Comparison of ENCODE assay signal across 30 cellular contexts in the genomic region with DNA sequence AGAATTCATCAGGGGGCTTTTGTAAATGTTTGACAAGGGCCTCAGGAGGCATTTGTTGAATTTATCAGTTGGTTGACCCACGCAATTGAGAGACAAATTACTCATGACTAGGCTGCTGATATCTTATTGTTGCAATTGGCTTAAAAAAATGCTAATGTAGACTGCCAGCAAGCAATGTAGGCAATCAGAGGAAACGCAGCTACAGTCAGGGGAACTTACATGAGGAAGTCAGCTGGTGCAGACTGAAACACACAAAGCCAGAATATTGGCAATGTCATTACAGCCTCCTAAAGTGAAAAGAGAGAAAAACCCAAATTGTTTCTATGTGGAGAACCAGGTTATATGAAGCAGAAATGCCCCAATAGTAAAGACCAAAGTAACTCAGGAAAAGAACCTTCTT.
A peak's percentile ranks its signal among the peaks of the same experiment; 100 is the strongest.
DNase-seq lines count a peak whose midpoint lies in the region; ATAC-seq, FAIRE-seq and TF ChIP-seq lines count a peak whose summit lies in the region.
"Had no signal": no experiment of that assay in that cellular context is flagged by ENCODE, and none has a peak within 500 bp of the region (broad histone marks: within the 10 kb centered on the region; RNA-seq: fewer than 3 reads in every experiment).

No MANE protein-coding gene starts in this region.

- DNase-seq in GM12891 (ENCODE audit: insufficient read length, low spot score) (no peak), SKM-1 treated with dmso at 0.1 percent for 144 hours (lab: John Stamatoyannopoulos, UW; ENCODE audit: unreplicated experiment) (peak; percentile 0), fibroblast of pulmonary artery (ENCODE audit: low read depth) (peak; percentile 11), renal cortical epithelial cell (ENCODE audit: low read depth) (peak; percentile 48), GM12892 (ENCODE audit: insufficient read length) (no peak)
- DNase-seq: CD4-positive, alpha-beta memory T cell; COR-L47; EL; GDM1; GOT3; HFFc6; Karpas-422; NCI-H1105 treated with DMSO at 0.1 percent for 48 hours; NCI-H146; NCI-H1930; NCI-H2107; NCI-H524 treated with DMSO at 0.1 percent for 48 hours; NCI-H82; NK-92 treated with Interleukin-12 subunit alpha and Interleukin-12 subunit beta, amount 100 ng/mL, for 24 hours; PC-9; Right ventricle myocardium superior; RPMI8226 had no signal

- no peaks in the 10 kb centered on the region for H3K4me1 ChIP-seq in gastroesophageal sphincter
- H3K4me1 ChIP-seq: BLaER1 treated with 17β-estradiol and CSF1 and Interleukin-3, amounts not matched to agents 10 nM and 100 nM; HAP-1; SJSA1 had no signal

- no peak for ATAC-seq in gastroesophageal sphincter
- no peak for ATAC-seq in HG02571 (IDR thresholded peaks at IDR 0.05; ENCODE audit: unreplicated experiment)
- ATAC-seq: GM12878 had no signal

- no peaks in the 10 kb centered on the region for H3K9me3 ChIP-seq in gastroesophageal sphincter
- H3K9me3 ChIP-seq: BLaER1 treated with 17β-estradiol and CSF1 and Interleukin-3, amounts not matched to agents 10 nM and 100 nM; HAP-1; SJSA1 had no signal

- H3K4me3 ChIP-seq in fibroblast of pulmonary artery (replicated peaks; ENCODE audit: low read depth, low read length) (no peak overlapping the region), gastroesophageal sphincter (no peak overlapping the region)
- H3K4me3 ChIP-seq: BLaER1 treated with 17β-estradiol and CSF1 and Interleukin-3, amounts not matched to agents 10 nM and 100 nM; GM12878; HAP-1; PC-9; SJSA1 had no signal

- no peak for TF ChIP-seq EP300 in gastroesophageal sphincter (IDR thresholded peaks at IDR 0.05)

- H3K36me3 ChIP-seq in gastroesophageal sphincter: no peaks in the 10 kb centered on the region
- H3K36me3 ChIP-seq: BLaER1 treated with 17β-estradiol and CSF1 and Interleukin-3, amounts not matched to agents 10 nM and 100 nM; HAP-1; SJSA1 had no signal

- peak; percentile 23 for FAIRE-seq in GM12891 (lab: Jason Lieb, UNC)
- FAIRE-seq in GM12892 (lab: Jason Lieb, UNC): no peak
- FAIRE-seq: A204.1, GM12878 had no signal

- TF ChIP-seq POLR2A in GM12891 (IDR thresholded peaks at IDR 0.05; ENCODE audit: low read depth, low read length) (no peak), gastroesophageal sphincter (IDR thresholded peaks at IDR 0.05) (no peak), GM12892 (IDR thresholded peaks at IDR 0.05; ENCODE audit: low read depth, low read length) (no peak)

- WGBS in gastroesophageal sphincter (ENCODE audit: low coverage in 1 of 2), 2 donors: 40% methylated on average over 1 of the region's 2 CpGs; no CpG with 5 or more reads in 1 of the 2 donors

- no peaks in the 10 kb centered on the region for H3K27me3 ChIP-seq in gastroesophageal sphincter
- H3K27me3 ChIP-seq: BLaER1 treated with 17β-estradiol and CSF1 and Interleukin-3, amounts not matched to agents 10 nM and 100 nM; SJSA1 had no signal

- no peak overlapping the region for H3K27ac ChIP-seq in gastroesophageal sphincter
- H3K27ac ChIP-seq: BLaER1 treated with 17β-estradiol and CSF1 and Interleukin-3, amounts not matched to agents 10 nM and 100 nM; HL-60; PC-9; SJSA1 had no signal

- no peak for TF ChIP-seq CTCF in fibroblast of pulmonary artery (IDR thresholded peaks at IDR 0.05; ENCODE audit: low read length, missing control alignments)
- TF ChIP-seq CTCF in gastroesophageal sphincter (IDR thresholded peaks at IDR 0.05): no peak

TF ChIP-seq in GM12891, 5 proteins besides CTCF, POLR2A, EP300 and RAD21:
- TF ChIP-seq TAF1 (IDR thresholded peaks at IDR 0.05; ENCODE audit: low read depth, low read length) (no peak), SPI1 (IDR thresholded peaks at IDR 0.05; ENCODE audit: low read depth, low read length) (0 out of 2 replicates have a peak, but pooled peaks have one; percentile 5), POLR2AphosphoS5 (IDR thresholded peaks at IDR 0.05; ENCODE audit: low read depth, low read length) (no peak), POU2F2 (IDR thresholded peaks at IDR 0.05; ENCODE audit: low read depth, low read length) (no peak)

Comparison
In these comparisons a context has a peak if more than half of its experiments do, and no peak if none do; other contexts are left out.
1. DNase-seq: peak in SKM-1 treated with dmso at 0.1 percent for 144 hours (single experiment), fibroblast of pulmonary artery (single experiment) and renal cortical epithelial cell (single experiment); none in GM12891 (single experiment) and GM12892 (single experiment).